In the genomic region with DNA sequence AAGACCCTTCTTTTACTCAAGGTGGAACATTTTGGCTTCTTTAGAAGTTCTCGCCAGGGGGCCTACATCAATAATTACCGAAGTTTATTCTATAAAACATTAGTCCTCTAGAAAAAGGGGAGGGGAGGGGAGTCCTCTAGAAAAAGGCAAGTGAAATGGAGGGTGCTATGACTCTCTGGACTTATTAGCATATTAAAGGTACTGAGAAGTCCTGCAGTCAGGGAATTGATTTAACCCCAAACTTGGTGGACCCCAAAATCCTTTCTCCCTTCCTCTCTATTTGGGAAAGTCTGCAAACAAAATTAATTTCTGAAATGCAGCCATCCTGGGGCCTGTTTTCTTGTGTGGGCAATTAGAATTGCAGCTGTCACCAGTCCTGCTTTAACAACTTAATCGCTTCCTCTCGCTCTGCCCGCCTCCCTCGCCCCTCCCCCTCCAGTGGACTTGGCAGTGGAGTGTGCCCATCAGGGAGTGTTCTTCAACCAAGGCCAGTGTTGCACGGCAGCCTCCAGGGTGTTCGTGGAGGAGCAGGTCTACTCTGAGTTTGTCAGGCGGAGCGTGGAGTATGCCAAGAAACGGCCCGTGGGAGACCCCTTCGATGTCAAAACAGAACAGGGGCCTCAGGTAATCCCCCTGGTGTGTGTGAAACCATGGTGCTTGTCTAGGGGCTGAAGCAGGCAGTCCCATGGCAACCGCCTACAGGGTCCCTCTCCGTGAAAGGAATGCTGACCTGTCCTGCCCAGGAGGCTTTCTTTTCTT, we compare ENCODE assay signal across 1 cellular context.
A peak's percentile ranks its signal among the peaks of the same experiment; 100 is the strongest.
TF ChIP-seq lines count a peak whose summit lies in the region.

No MANE protein-coding gene starts in this region.

TF ChIP-seq in K562, 482 proteins besides CTCF, POLR2A, EP300 and RAD21:
- TF ChIP-seq RBM25 (IDR thresholded peaks at IDR 0.05; ENCODE audit: low read depth, low read length, severe bottlenecking), result peak; percentile 26
- peak; percentile 92 for TF ChIP-seq ZNF239 (CRISPR knock-in tag; IDR thresholded peaks at IDR 0.05)
- TF ChIP-seq ZC3H4 (CRISPR knock-in tag; IDR thresholded peaks at IDR 0.05; ENCODE audit: borderline replicate concordance), result no peak
